In the genomic region with DNA sequence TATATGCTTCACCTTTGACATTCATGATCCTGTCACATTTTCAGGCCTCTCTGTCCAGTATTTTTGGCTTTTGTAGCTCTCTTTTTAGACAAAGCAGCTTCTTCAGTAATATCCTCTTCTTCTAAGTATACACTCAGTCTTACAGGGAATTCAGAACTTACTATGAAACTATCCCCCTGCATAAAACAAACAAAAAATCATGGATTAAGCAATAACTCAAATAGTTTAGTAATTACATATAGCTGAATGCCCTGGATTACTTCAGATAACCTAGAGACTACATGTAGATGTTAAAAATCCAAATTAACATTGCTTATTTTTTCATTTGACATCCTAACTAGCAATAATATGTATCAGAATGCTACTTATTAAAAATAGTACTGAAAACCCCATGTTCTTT, we compare ENCODE assay signal across 1 cellular context.
TF ChIP-seq lines count a peak whose summit lies in the region.

No MANE protein-coding gene starts in this region.

TF ChIP-seq in K562, 482 proteins besides CTCF, POLR2A, EP300 and RAD21:
- TF ChIP-seq CEBPB (tag; IDR thresholded peaks at IDR 0.05): 0 out of 2 replicates have a peak, but pooled peaks have one; percentile 10
- TF ChIP-seq, protein P1, sequence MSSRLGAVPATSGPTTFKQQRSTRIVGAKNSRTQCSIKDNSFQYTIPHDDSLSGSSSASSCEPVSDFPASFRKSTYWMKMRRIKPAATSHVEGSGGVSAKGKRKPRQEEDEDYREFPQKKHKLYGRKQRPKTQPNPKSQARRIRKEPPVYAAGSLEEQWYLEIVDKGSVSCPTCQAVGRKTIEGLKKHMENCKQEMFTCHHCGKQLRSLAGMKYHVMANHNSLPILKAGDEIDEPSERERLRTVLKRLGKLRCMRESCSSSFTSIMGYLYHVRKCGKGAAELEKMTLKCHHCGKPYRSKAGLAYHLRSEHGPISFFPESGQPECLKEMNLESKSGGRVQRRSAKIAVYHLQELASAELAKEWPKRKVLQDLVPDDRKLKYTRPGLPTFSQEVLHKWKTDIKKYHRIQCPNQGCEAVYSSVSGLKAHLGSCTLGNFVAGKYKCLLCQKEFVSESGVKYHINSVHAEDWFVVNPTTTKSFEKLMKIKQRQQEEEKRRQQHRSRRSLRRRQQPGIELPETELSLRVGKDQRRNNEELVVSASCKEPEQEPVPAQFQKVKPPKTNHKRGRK (tag; IDR thresholded peaks at IDR 0.05): no peak
- no peak for TF ChIP-seq CEBPG (CRISPR knock-in tag; IDR thresholded peaks at IDR 0.05)
- peak; percentile 26 to 47; a peak in 1 of 4 replicates for TF ChIP-seq CEBPG (tag; conservative IDR thresholded peaks at IDR 0.05 in 1 of 2, IDR thresholded peaks at IDR 0.05 in 1 of 2)
- TF ChIP-seq RFX1 (IDR thresholded peaks at IDR 0.05): no peak
- TF ChIP-seq ZNF586 (CRISPR knock-in tag; conservative IDR thresholded peaks at IDR 0.05): no peak
- TF ChIP-seq RBFOX2 (IDR thresholded peaks at IDR 0.05; ENCODE audit: low read depth, low read length): peak; percentile 12
- TF ChIP-seq, protein P2, sequence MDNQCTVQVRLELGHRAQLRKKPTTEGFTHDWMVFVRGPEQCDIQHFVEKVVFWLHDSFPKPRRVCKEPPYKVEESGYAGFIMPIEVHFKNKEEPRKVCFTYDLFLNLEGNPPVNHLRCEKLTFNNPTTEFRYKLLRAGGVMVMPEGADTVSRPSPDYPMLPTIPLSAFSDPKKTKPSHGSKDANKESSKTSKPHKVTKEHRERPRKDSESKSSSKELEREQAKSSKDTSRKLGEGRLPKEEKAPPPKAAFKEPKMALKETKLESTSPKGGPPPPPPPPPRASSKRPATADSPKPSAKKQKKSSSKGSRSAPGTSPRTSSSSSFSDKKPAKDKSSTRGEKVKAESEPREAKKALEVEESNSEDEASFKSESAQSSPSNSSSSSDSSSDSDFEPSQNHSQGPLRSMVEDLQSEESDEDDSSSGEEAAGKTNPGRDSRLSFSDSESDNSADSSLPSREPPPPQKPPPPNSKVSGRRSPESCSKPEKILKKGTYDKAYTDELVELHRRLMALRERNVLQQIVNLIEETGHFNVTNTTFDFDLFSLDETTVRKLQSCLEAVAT (IDR thresholded peaks at IDR 0.05): no peak
- TF ChIP-seq, protein P3, sequence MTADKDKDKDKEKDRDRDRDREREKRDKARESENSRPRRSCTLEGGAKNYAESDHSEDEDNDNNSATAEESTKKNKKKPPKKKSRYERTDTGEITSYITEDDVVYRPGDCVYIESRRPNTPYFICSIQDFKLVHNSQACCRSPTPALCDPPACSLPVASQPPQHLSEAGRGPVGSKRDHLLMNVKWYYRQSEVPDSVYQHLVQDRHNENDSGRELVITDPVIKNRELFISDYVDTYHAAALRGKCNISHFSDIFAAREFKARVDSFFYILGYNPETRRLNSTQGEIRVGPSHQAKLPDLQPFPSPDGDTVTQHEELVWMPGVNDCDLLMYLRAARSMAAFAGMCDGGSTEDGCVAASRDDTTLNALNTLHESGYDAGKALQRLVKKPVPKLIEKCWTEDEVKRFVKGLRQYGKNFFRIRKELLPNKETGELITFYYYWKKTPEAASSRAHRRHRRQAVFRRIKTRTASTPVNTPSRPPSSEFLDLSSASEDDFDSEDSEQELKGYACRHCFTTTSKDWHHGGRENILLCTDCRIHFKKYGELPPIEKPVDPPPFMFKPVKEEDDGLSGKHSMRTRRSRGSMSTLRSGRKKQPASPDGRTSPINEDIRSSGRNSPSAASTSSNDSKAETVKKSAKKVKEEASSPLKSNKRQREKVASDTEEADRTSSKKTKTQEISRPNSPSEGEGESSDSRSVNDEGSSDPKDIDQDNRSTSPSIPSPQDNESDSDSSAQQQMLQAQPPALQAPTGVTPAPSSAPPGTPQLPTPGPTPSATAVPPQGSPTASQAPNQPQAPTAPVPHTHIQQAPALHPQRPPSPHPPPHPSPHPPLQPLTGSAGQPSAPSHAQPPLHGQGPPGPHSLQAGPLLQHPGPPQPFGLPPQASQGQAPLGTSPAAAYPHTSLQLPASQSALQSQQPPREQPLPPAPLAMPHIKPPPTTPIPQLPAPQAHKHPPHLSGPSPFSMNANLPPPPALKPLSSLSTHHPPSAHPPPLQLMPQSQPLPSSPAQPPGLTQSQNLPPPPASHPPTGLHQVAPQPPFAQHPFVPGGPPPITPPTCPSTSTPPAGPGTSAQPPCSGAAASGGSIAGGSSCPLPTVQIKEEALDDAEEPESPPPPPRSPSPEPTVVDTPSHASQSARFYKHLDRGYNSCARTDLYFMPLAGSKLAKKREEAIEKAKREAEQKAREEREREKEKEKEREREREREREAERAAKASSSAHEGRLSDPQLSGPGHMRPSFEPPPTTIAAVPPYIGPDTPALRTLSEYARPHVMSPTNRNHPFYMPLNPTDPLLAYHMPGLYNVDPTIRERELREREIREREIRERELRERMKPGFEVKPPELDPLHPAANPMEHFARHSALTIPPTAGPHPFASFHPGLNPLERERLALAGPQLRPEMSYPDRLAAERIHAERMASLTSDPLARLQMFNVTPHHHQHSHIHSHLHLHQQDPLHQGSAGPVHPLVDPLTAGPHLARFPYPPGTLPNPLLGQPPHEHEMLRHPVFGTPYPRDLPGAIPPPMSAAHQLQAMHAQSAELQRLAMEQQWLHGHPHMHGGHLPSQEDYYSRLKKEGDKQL (CRISPR knock-in tag; IDR thresholded peaks at IDR 0.05; ENCODE audit: borderline replicate concordance): no peak
- 0 out of 2 replicates have a peak, but pooled peaks have one; percentile 35 for TF ChIP-seq POLR2AphosphoS5 (IDR thresholded peaks at IDR 0.05; ENCODE audit: control insufficient read depth, insufficient read depth, low read depth, low read length)
